8 cellular contexts compared by ENCODE assay signal in genomic region chr2:96764253-96764637, GRCh38. TPM values are rescaled to one million over a fixed set of nuclear protein-coding genes. Genes with fewer than 3 reads are reported as not detected.
DNase-seq lines count a peak whose midpoint lies in the region; ATAC-seq lines count a peak whose summit lies in the region.

No MANE protein-coding gene starts in this region.

- H2BK12ac ChIP-seq in neuronal stem cell (ENCODE audit: low read length): no peak overlapping the region

- H4K91ac ChIP-seq in neuronal stem cell (ENCODE audit: low read depth, low read length, poor library complexity): no peak overlapping the region

- H3K27ac ChIP-seq in duodenal mucosa (ENCODE audit: low read depth, low read length) (peak overlapping the region; percentile 46), neuronal stem cell (replicated peaks; ENCODE audit: low read length) (peak overlapping the region; percentile 5)

- DNase-seq in NOMO-1 treated with dmso at 0.1 percent for 144 hours (lab: John Stamatoyannopoulos, UW; ENCODE audit: unreplicated experiment): peak; percentile 74
- DNase-seq in neuronal stem cell (ENCODE audit: low spot score): no peak
- no peak for DNase-seq in epidermal melanocyte (ENCODE audit: insufficient read length, low spot score)
- no peak for DNase-seq in iPS-NIHi7 (ENCODE audit: extremely low spot score)

- peaks cover 71 to 77% of the 10 kb centered on the region in 2 donors for H3K4me1 ChIP-seq in duodenal mucosa (ENCODE audit: control insufficient read depth in 1 of 2, insufficient read depth in 2 of 2, low read length in 2 of 2)
- peaks cover 23 to 27% of the 10 kb centered on the region in 2 donors for H3K4me1 ChIP-seq in neuronal stem cell (ENCODE audit: control insufficient read depth in 2 of 2, insufficient read depth in 1 of 2, low read depth in 1 of 2, low read length in 2 of 2)

- no peak overlapping the region for H2BK15ac ChIP-seq in neuronal stem cell (ENCODE audit: low read length)

- H3K4ac ChIP-seq in neuronal stem cell (ENCODE audit: low read length): no peak overlapping the region

- ATAC-seq in HG02798 (IDR thresholded peaks at IDR 0.05; ENCODE audit: poor library complexity, unreplicated experiment) (no peak), HG03520 (IDR thresholded peaks at IDR 0.05; ENCODE audit: unreplicated experiment) (no peak)

- no peak overlapping the region for H4K8ac ChIP-seq in neuronal stem cell (ENCODE audit: low read depth, low read length)

- H3K27me3 ChIP-seq in duodenal mucosa (ENCODE audit: control insufficient read depth in 1 of 2, insufficient read depth in 2 of 2, low read length in 2 of 2): no peaks in the 10 kb centered on the region
- no peaks in the 10 kb centered on the region for H3K27me3 ChIP-seq in neuronal stem cell (ENCODE audit: control insufficient read depth in 3 of 3, insufficient read depth in 3 of 3, low read depth in 1 of 3, low read length in 3 of 3)

- no peak overlapping the region for H3K4me2 ChIP-seq in neuronal stem cell (ENCODE audit: insufficient read depth, low read length, poor library complexity, severe bottlenecking)

- H3K18ac ChIP-seq in neuronal stem cell (ENCODE audit: low read length): peak overlapping the region; percentile 38

- peaks cover 9% of the 10 kb centered on the region for H3K79me1 ChIP-seq in neuronal stem cell (ENCODE audit: low read depth, low read length)

- H3K14ac ChIP-seq in neuronal stem cell (ENCODE audit: low read length): no peak overlapping the region

- no peaks in the 10 kb centered on the region for H3K9me3 ChIP-seq in duodenal mucosa (ENCODE audit: control insufficient read depth in 1 of 2, low read length in 2 of 2)
- peaks cover 0 to 5% of the 10 kb centered on the region in 2 donors for H3K9me3 ChIP-seq in neuronal stem cell (replicated peaks in 1 of 2; ENCODE audit: control insufficient read depth in 2 of 2, insufficient read depth in 1 of 2, low read depth in 1 of 2, low read length in 2 of 2)

- H2AFZ ChIP-seq in neuronal stem cell (ENCODE audit: low read length): peak overlapping the region; percentile 48

- no peak overlapping the region for H2AK5ac ChIP-seq in neuronal stem cell (ENCODE audit: low read depth, low read length)

- no peaks in the 10 kb centered on the region for H3K36me3 ChIP-seq in duodenal mucosa (ENCODE audit: control insufficient read depth in 1 of 2, insufficient read depth in 2 of 2, low read length in 2 of 2)
- peaks cover 0 to 3% of the 10 kb centered on the region in 2 donors for H3K36me3 ChIP-seq in neuronal stem cell (replicated peaks in 1 of 2; ENCODE audit: control insufficient read depth in 2 of 2, insufficient read depth in 2 of 2, low read length in 2 of 2)

- peak overlapping the region; percentile 83; the same call in 1 of the 2 replicates for H3K4me3 ChIP-seq in GM08714 (ENCODE audit: low read length)
- H3K4me3 ChIP-seq in duodenal mucosa (ENCODE audit: low read depth in 1 of 2, low read length in 2 of 2): peak overlapping the region; percentile 81 to 99
- H3K4me3 ChIP-seq in neuronal stem cell (ENCODE audit: low read length in 2 of 2): peak overlapping the region in 1 of 2 donors; percentile 36

- H3K23ac ChIP-seq in neuronal stem cell (ENCODE audit: low read depth, low read length, poor library complexity): no peak overlapping the region

- no CpG with 5 or more reads among the region's 8 CpGs for WGBS in neuronal stem cell (ENCODE audit: extremely low coverage in 2 of 2, insufficient read length in 2 of 2, insufficient replicate concordance in 1 of 2), 2 donors

- H2BK5ac ChIP-seq in neuronal stem cell (ENCODE audit: low read length): peak overlapping the region; percentile 33

- H3K9ac ChIP-seq in duodenal mucosa (ENCODE audit: low read depth in 1 of 2, low read length in 2 of 2) (peak overlapping the region; percentile 66 to 74), neuronal stem cell (ENCODE audit: low read depth, low read length, poor library complexity) (peak overlapping the region; percentile 32)

- H2BK120ac ChIP-seq in neuronal stem cell (ENCODE audit: low read depth, low read length): no peak overlapping the region

RNA-seq across cellular contexts. Expression of gene CNNM4, which starts 3.5 kb away (rescaled TPM):
- 20.5 TPM for polyA plus RNA-seq in neuronal stem cell (2013, experiment 1 of 2)
- polyA plus RNA-seq in neuronal stem cell (2013, experiment 2 of 2): 22.0 TPM

RNA-seq across cellular contexts. Expression of gene LMAN2L, which starts 24.4 kb away (rescaled TPM):
- 17.6 TPM for polyA plus RNA-seq in neuronal stem cell (2013, experiment 1 of 2)
- 18.5 TPM for polyA plus RNA-seq in neuronal stem cell (2013, experiment 2 of 2)

RNA-seq across cellular contexts. Expression of gene CNNM3, which starts 51.8 kb away (rescaled TPM):
- 13.3 TPM for polyA plus RNA-seq in neuronal stem cell (2013, experiment 1 of 2)
- polyA plus RNA-seq in neuronal stem cell (2013, experiment 2 of 2): 13.5 TPM
